Comparison of ENCODE assay signal across 14 cellular contexts in genomic region chr20:60254901-60255411, GRCh38.
DNase-seq lines count a peak whose midpoint lies in the region; ATAC-seq and TF ChIP-seq lines count a peak whose summit lies in the region.
"Had no signal": no experiment of that assay in that cellular context is flagged by ENCODE, and none has a peak within 500 bp of the region (broad histone marks: within the 10 kb centered on the region; RNA-seq: fewer than 3 reads in every experiment).

No MANE protein-coding gene starts in this region.

- H3K9me3 Mint-ChIP-seq in activated T-cell treated with anti-CD3 and anti-CD28 coated beads, Interleukin-2, amount 50 U/mL, for 72 hours = no peaks in the 10 kb centered on the region
- H3K9me3 Mint-ChIP-seq: CD4-positive, alpha-beta memory T cell; central memory CD8-positive, alpha-beta T cell; stimulated activated naive B cell treated with anti-CD40 and anti-IgM and Interleukin-4, amounts not matched to agents 10 μg/mL and 1 μg/mL and 100 μg/mL, for 72 hours had no signal

- DNase-seq in GM04503 (ENCODE audit: low read depth) (peak; percentile 37), RKO (ENCODE audit: low spot score) (peak; percentile 47), fibroblast of the conjunctiva (ENCODE audit: low read depth) (peak; percentile 48), kidney glomerular epithelial cell (lab: John Stamatoyannopoulos, UW) (no peak), NCI-H510A (lab: John Stamatoyannopoulos, UW) (no peak), dorsolateral prefrontal cortex (no peak)
- no peak for DNase-seq in activated T-cell treated with anti-CD3 and anti-CD28 coated beads, Interleukin-2, amount 50 U/mL, for 72 hours
- DNase-seq: CD4-positive, alpha-beta memory T cell; hypothalamus; stimulated activated CD4-positive, alpha-beta T cell treated with anti-CD3 and anti-CD28 coated beads, Interleukin-15, amount 100 ng/mL, for 24 hours; stimulated activated naive B cell treated with anti-CD40 and anti-IgM and Interleukin-4, amounts not matched to agents 10 μg/mL and 1 μg/mL and 100 μg/mL, for 72 hours had no signal

- H3K27ac ChIP-seq in ACC112 (ENCODE audit: low read depth, low read length) (peak overlapping the region; percentile 39), dorsolateral prefrontal cortex (no peak overlapping the region)

- H3K27me3 ChIP-seq in ACC112 (ENCODE audit: insufficient read depth, low read length) (no peaks in the 10 kb centered on the region), dorsolateral prefrontal cortex (peaks cover 0 to 16% (median 0%) of the 10 kb centered on the region in 45 donors)

- H3K4me1 ChIP-seq in ACC112 (ENCODE audit: control insufficient read depth, insufficient read depth, low read length, unreplicated experiment) = peaks cover 22% of the 10 kb centered on the region

- TF ChIP-seq CTCF in dorsolateral prefrontal cortex (IDR thresholded peaks at IDR 0.05 in 54 of 56, conservative IDR thresholded peaks at IDR 0.05 in 2 of 56; ENCODE audit: low read depth in 1 of 56, partially characterized antibody in 56 of 56) = no peak

- H3K4me3 Mint-ChIP-seq in activated T-cell treated with anti-CD3 and anti-CD28 coated beads, Interleukin-2, amount 50 U/mL, for 72 hours = no peak overlapping the region
- H3K4me3 Mint-ChIP-seq: CD4-positive, alpha-beta memory T cell; central memory CD8-positive, alpha-beta T cell; stimulated activated naive B cell treated with anti-CD40 and anti-IgM and Interleukin-4, amounts not matched to agents 10 μg/mL and 1 μg/mL and 100 μg/mL, for 72 hours had no signal

- H2AFZ ChIP-seq in ACC112 (ENCODE audit: low read length, unreplicated experiment) = peak overlapping the region; percentile 56

- H3K27me3 Mint-ChIP-seq in activated T-cell treated with anti-CD3 and anti-CD28 coated beads, Interleukin-2, amount 50 U/mL, for 72 hours (ENCODE audit: low read depth) = no peaks in the 10 kb centered on the region
- H3K27me3 Mint-ChIP-seq: central memory CD8-positive, alpha-beta T cell; stimulated activated naive B cell treated with anti-CD40 and anti-IgM and Interleukin-4, amounts not matched to agents 10 μg/mL and 1 μg/mL and 100 μg/mL, for 72 hours had no signal

- no peaks in the 10 kb centered on the region for H3K79me2 ChIP-seq in ACC112 (ENCODE audit: control insufficient read depth, insufficient read depth, low read length, unreplicated experiment)

- H3K27ac Mint-ChIP-seq in activated T-cell treated with anti-CD3 and anti-CD28 coated beads, Interleukin-2, amount 50 U/mL, for 72 hours = no peak overlapping the region
- H3K27ac Mint-ChIP-seq: IgD-negative memory B cell; stimulated activated naive B cell treated with anti-CD40 and anti-IgM and Interleukin-4, amounts not matched to agents 10 μg/mL and 1 μg/mL and 100 μg/mL, for 72 hours had no signal

- no peaks in the 10 kb centered on the region for H3K36me3 ChIP-seq in ACC112 (ENCODE audit: insufficient read depth, low read length)

- H3K4me3 ChIP-seq in ACC112 (ENCODE audit: low read depth, low read length) (no peak overlapping the region), dorsolateral prefrontal cortex (no peak overlapping the region)

- ATAC-seq in activated T-cell treated with anti-CD3 and anti-CD28 coated beads, Interleukin-2, amount 50 U/mL, for 72 hours (replicated peaks in 1 of 2) = no peak
- ATAC-seq: stimulated activated naive B cell treated with anti-CD40 and anti-IgM and Interleukin-4, amounts not matched to agents 10 μg/mL and 1 μg/mL and 100 μg/mL, for 72 hours had no signal

- intact Hi-C loops in dorsolateral prefrontal cortex (cut with DNase I) = no loop called here

- H3K4me1 Mint-ChIP-seq in activated T-cell treated with anti-CD3 and anti-CD28 coated beads, Interleukin-2, amount 50 U/mL, for 72 hours (ENCODE audit: low read depth) = no peaks in the 10 kb centered on the region
- H3K4me1 Mint-ChIP-seq: CD4-positive, alpha-beta memory T cell; central memory CD8-positive, alpha-beta T cell; stimulated activated naive B cell treated with anti-CD40 and anti-IgM and Interleukin-4, amounts not matched to agents 10 μg/mL and 1 μg/mL and 100 μg/mL, for 72 hours had no signal

- no peaks in the 10 kb centered on the region for H3K36me3 Mint-ChIP-seq in activated T-cell treated with anti-CD3 and anti-CD28 coated beads, Interleukin-2, amount 50 U/mL, for 72 hours (ENCODE audit: insufficient read depth in 2 of 2)
- H3K36me3 Mint-ChIP-seq: CD4-positive, alpha-beta memory T cell; IgD-negative memory B cell; stimulated activated naive B cell treated with anti-CD40 and anti-IgM and Interleukin-4, amounts not matched to agents 10 μg/mL and 1 μg/mL and 100 μg/mL, for 72 hours had no signal

Comparison
In these comparisons a context has a peak if more than half of its experiments do, and no peak if none do; other contexts are left out.
1. DNase-seq: peak in GM04503 (single experiment), RKO (single experiment) and fibroblast of the conjunctiva (single experiment); none in kidney glomerular epithelial cell (single experiment), activated T-cell treated with anti-CD3 and anti-CD28 coated beads, Interleukin-2, amount 50 U/mL, for 72 hours (0 of 2), NCI-H510A (single experiment) and dorsolateral prefrontal cortex (0 of 10).